ENCODE assay signal across 8 cellular contexts in the genomic region with DNA sequence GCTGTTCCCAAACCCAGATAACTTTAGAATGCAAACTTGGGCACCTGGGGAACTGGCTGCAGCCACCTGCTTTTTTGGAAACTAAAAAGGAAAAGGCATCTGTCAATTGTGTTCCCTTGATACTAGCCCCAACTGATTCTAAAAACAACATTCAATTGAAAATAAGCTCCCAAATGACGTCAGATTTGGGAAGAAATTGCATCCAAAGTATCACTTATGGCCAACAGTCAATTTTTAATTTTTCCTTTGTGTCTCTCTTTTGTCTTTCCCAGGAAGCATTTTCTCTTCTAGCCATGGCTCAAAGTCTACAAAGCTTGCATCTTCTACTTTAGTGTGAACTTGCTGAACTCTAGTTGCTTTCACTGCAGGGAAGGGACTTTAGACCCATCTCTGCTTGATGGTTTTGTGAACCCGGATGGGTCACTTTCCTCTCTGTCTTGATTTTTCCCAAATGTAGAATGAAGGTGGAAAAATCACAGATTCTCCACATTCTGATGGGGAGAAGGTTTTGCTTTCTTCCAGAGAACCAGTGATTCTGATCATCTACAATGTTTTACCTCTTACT.
"Had no signal": no experiment of that assay in that cellular context is flagged by ENCODE, and none has a peak within 500 bp of the region (broad histone marks: within the 10 kb centered on the region; RNA-seq: fewer than 3 reads in every experiment).

No MANE protein-coding gene starts in this region.

- H3K4me3 ChIP-seq: GM23248, HAP-1 had no signal

- H3K9me3 ChIP-seq: HAP-1 had no signal

- FAIRE-seq: HTR-8/SVneo had no signal

- ATAC-seq: HCT116 had no signal

- H3K36me3 ChIP-seq: HAP-1 had no signal

- H3K27ac ChIP-seq: GM23248 had no signal

- H3K4me1 ChIP-seq: HAP-1 had no signal

- DNase-seq: GOT3, H7, HFFc6, KBM-7 had no signal
